In the genomic region with DNA sequence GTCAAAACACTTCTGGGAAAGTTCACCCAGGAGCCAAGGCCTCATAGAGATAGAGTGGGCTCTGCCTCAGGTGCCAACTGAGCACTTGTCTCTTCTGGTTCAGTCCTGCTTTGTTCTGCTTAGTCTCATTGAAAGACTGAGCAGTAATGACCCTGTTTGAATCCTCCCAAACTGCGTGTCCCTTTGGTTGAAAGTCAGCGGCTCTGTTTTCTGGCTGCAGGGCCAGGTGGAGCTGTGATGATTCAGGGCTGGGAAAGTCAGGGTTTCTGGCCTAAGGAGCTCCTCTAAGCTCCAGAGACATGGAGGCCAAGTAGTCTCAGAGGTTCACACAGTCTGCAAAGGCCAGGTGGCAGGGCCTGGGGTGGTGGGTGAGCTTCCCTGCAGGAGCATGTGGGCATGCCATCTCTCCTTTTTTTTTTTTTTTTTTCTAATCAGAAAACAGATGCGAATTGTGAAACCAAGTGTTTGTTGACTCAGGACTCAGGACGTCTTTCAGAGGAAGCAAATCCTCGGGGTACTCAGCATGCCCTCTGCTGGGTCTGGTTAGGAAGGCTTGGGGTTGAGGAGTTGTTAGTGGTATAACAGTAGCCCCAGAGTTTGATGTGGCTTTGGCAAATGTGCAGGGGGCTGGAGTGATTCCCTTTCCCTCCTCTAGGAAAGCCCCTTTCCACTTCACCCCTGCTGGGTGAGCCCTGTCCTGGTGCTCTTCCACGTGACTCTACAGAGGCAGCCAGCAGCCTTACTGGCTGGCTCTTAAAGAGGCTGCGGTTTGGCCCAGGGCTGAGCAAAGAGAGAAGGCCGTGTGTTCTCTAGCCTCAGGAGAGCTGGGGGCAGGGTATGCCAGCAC, we compare ENCODE assay signal across 1 cellular context.
A peak's percentile ranks its signal among the peaks of the same experiment; 100 is the strongest.
TF ChIP-seq lines count a peak whose summit lies in the region.

No MANE protein-coding gene starts in this region.

TF ChIP-seq in HepG2, 621 proteins besides CTCF, POLR2A, EP300 and RAD21 (continued from another document and continues in another):
- TF ChIP-seq, protein P1, sequence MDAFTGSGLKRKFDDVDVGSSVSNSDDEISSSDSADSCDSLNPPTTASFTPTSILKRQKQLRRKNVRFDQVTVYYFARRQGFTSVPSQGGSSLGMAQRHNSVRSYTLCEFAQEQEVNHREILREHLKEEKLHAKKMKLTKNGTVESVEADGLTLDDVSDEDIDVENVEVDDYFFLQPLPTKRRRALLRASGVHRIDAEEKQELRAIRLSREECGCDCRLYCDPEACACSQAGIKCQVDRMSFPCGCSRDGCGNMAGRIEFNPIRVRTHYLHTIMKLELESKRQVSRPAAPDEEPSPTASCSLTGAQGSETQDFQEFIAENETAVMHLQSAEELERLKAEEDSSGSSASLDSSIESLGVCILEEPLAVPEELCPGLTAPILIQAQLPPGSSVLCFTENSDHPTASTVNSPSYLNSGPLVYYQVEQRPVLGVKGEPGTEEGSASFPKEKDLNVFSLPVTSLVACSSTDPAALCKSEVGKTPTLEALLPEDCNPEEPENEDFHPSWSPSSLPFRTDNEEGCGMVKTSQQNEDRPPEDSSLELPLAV (CRISPR knock-in tag; conservative IDR thresholded peaks at IDR 0.05; ENCODE audit: low read depth), result no peak
- no peak for TF ChIP-seq ZNF3 (CRISPR knock-in tag; IDR thresholded peaks at IDR 0.05)
- TF ChIP-seq, protein P2, sequence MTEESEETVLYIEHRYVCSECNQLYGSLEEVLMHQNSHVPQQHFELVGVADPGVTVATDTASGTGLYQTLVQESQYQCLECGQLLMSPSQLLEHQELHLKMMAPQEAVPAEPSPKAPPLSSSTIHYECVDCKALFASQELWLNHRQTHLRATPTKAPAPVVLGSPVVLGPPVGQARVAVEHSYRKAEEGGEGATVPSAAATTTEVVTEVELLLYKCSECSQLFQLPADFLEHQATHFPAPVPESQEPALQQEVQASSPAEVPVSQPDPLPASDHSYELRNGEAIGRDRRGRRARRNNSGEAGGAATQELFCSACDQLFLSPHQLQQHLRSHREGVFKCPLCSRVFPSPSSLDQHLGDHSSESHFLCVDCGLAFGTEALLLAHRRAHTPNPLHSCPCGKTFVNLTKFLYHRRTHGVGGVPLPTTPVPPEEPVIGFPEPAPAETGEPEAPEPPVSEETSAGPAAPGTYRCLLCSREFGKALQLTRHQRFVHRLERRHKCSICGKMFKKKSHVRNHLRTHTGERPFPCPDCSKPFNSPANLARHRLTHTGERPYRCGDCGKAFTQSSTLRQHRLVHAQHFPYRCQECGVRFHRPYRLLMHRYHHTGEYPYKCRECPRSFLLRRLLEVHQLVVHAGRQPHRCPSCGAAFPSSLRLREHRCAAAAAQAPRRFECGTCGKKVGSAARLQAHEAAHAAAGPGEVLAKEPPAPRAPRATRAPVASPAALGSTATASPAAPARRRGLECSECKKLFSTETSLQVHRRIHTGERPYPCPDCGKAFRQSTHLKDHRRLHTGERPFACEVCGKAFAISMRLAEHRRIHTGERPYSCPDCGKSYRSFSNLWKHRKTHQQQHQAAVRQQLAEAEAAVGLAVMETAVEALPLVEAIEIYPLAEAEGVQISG (CRISPR knock-in tag; IDR thresholded peaks at IDR 0.05), result 0 out of 2 replicates have a peak, but pooled peaks have one; percentile 12
- TF ChIP-seq BRCA1 (CRISPR knock-in tag; IDR thresholded peaks at IDR 0.05), result no peak
- TF ChIP-seq SAP130 (CRISPR knock-in tag; IDR thresholded peaks at IDR 0.05; ENCODE audit: low read depth), result no peak; the same call in 1 of the 2 replicates
- no peak for TF ChIP-seq ZSCAN20 (CRISPR knock-in tag; IDR thresholded peaks at IDR 0.05; ENCODE audit: borderline replicate concordance)
- TF ChIP-seq, protein P3, sequence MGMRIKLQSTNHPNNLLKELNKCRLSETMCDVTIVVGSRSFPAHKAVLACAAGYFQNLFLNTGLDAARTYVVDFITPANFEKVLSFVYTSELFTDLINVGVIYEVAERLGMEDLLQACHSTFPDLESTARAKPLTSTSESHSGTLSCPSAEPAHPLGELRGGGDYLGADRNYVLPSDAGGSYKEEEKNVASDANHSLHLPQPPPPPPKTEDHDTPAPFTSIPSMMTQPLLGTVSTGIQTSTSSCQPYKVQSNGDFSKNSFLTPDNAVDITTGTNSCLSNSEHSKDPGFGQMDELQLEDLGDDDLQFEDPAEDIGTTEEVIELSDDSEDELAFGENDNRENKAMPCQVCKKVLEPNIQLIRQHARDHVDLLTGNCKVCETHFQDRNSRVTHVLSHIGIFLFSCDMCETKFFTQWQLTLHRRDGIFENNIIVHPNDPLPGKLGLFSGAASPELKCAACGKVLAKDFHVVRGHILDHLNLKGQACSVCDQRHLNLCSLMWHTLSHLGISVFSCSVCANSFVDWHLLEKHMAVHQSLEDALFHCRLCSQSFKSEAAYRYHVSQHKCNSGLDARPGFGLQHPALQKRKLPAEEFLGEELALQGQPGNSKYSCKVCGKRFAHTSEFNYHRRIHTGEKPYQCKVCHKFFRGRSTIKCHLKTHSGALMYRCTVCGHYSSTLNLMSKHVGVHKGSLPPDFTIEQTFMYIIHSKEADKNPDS (CRISPR knock-in tag; IDR thresholded peaks at IDR 0.05), result no peak
- TF ChIP-seq, protein P4, sequence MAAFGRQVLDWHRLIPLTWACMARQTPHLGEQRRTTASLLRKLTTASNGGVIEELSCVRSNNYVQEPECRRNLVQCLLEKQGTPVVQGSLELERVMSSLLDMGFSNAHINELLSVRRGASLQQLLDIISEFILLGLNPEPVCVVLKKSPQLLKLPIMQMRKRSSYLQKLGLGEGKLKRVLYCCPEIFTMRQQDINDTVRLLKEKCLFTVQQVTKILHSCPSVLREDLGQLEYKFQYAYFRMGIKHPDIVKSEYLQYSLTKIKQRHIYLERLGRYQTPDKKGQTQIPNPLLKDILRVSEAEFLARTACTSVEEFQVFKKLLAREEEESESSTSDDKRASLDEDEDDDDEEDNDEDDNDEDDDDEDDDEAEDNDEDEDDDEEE (CRISPR knock-in tag; IDR thresholded peaks at IDR 0.05), result no peak
- TF ChIP-seq ZNF251 (CRISPR knock-in tag; IDR thresholded peaks at IDR 0.05), result no peak
- TF ChIP-seq RXRB (CRISPR knock-in tag; IDR thresholded peaks at IDR 0.05; ENCODE audit: borderline replicate concordance), result no peak
- no peak for TF ChIP-seq ZNF260 (CRISPR knock-in tag; IDR thresholded peaks at IDR 0.05; ENCODE audit: borderline replicate concordance, low read depth)
- TF ChIP-seq CCDC6 (CRISPR knock-in tag; IDR thresholded peaks at IDR 0.05), result peak; percentile 44; the same call in 1 of the 2 replicates
- TF ChIP-seq MBNL3 (CRISPR knock-in tag; conservative IDR thresholded peaks at IDR 0.05), result no peak
- TF ChIP-seq ZNF616 (CRISPR knock-in tag; IDR thresholded peaks at IDR 0.05; ENCODE audit: low read depth), result no peak
- TF ChIP-seq MTF2 (CRISPR knock-in tag; IDR thresholded peaks at IDR 0.05; ENCODE audit: borderline replicate concordance), result no peak
- TF ChIP-seq ZNF20 (CRISPR knock-in tag; IDR thresholded peaks at IDR 0.05), result no peak
- TF ChIP-seq, protein P5, sequence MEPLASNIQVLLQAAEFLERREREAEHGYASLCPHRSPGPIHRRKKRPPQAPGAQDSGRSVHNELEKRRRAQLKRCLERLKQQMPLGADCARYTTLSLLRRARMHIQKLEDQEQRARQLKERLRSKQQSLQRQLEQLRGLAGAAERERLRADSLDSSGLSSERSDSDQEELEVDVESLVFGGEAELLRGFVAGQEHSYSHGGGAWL (CRISPR knock-in tag; IDR thresholded peaks at IDR 0.05), result no peak
- no peak for TF ChIP-seq ELF1 (CRISPR knock-in tag; IDR thresholded peaks at IDR 0.05)
- TF ChIP-seq TSC22D2 (CRISPR knock-in tag; IDR thresholded peaks at IDR 0.05; ENCODE audit: borderline replicate concordance), result no peak
- no peak for TF ChIP-seq TP53 (CRISPR knock-in tag; conservative IDR thresholded peaks at IDR 0.05)
- TF ChIP-seq ZKSCAN8 (CRISPR knock-in tag; IDR thresholded peaks at IDR 0.05; ENCODE audit: borderline replicate concordance), result no peak
- TF ChIP-seq, protein P6, sequence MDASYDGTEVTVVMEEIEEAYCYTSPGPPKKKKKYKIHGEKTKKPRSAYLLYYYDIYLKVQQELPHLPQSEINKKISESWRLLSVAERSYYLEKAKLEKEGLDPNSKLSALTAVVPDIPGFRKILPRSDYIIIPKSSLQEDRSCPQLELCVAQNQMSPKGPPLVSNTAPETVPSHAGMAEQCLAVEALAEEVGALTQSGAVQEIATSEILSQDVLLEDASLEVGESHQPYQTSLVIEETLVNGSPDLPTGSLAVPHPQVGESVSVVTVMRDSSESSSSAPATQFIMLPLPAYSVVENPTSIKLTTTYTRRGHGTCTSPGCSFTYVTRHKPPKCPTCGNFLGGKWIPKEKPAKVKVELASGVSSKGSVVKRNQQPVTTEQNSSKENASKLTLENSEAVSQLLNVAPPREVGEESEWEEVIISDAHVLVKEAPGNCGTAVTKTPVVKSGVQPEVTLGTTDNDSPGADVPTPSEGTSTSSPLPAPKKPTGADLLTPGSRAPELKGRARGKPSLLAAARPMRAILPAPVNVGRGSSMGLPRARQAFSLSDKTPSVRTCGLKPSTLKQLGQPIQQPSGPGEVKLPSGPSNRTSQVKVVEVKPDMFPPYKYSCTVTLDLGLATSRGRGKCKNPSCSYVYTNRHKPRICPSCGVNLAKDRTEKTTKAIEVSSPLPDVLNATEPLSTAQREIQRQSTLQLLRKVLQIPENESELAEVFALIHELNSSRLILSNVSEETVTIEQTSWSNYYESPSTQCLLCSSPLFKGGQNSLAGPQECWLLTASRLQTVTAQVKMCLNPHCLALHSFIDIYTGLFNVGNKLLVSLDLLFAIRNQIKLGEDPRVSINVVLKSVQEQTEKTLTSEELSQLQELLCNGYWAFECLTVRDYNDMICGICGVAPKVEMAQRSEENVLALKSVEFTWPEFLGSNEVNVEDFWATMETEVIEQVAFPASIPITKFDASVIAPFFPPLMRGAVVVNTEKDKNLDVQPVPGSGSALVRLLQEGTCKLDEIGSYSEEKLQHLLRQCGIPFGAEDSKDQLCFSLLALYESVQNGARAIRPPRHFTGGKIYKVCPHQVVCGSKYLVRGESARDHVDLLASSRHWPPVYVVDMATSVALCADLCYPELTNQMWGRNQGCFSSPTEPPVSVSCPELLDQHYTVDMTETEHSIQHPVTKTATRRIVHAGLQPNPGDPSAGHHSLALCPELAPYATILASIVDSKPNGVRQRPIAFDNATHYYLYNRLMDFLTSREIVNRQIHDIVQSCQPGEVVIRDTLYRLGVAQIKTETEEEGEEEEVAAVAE (CRISPR knock-in tag; IDR thresholded peaks at IDR 0.05; ENCODE audit: borderline replicate concordance), result no peak
- TF ChIP-seq HMG20B (CRISPR knock-in tag; conservative IDR thresholded peaks at IDR 0.05), result 0 out of 2 replicates have a peak, but pooled peaks have one; percentile 7
- TF ChIP-seq SMARCE1 (IDR thresholded peaks at IDR 0.05; ENCODE audit: borderline replicate concordance), result no peak
- TF ChIP-seq SOX6 (IDR thresholded peaks at IDR 0.05), result no peak
- 0 out of 2 replicates have a peak, but pooled peaks have one; percentile 34 for TF ChIP-seq SOX6 (CRISPR knock-in tag; IDR thresholded peaks at IDR 0.05)
- TF ChIP-seq, protein P7, sequence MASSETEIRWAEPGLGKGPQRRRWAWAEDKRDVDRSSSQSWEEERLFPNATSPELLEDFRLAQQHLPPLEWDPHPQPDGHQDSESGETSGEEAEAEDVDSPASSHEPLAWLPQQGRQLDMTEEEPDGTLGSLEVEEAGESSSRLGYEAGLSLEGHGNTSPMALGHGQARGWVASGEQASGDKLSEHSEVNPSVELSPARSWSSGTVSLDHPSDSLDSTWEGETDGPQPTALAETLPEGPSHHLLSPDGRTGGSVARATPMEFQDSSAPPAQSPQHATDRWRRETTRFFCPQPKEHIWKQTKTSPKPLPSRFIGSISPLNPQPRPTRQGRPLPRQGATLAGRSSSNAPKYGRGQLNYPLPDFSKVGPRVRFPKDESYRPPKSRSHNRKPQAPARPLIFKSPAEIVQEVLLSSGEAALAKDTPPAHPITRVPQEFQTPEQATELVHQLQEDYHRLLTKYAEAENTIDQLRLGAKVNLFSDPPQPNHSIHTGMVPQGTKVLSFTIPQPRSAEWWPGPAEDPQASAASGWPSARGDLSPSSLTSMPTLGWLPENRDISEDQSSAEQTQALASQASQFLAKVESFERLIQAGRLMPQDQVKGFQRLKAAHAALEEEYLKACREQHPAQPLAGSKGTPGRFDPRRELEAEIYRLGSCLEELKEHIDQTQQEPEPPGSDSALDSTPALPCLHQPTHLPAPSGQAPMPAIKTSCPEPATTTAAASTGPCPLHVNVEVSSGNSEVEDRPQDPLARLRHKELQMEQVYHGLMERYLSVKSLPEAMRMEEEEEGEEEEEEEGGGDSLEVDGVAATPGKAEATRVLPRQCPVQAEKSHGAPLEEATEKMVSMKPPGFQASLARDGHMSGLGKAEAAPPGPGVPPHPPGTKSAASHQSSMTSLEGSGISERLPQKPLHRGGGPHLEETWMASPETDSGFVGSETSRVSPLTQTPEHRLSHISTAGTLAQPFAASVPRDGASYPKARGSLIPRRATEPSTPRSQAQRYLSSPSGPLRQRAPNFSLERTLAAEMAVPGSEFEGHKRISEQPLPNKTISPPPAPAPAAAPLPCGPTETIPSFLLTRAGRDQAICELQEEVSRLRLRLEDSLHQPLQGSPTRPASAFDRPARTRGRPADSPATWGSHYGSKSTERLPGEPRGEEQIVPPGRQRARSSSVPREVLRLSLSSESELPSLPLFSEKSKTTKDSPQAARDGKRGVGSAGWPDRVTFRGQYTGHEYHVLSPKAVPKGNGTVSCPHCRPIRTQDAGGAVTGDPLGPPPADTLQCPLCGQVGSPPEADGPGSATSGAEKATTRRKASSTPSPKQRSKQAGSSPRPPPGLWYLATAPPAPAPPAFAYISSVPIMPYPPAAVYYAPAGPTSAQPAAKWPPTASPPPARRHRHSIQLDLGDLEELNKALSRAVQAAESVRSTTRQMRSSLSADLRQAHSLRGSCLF (CRISPR knock-in tag; IDR thresholded peaks at IDR 0.05; ENCODE audit: borderline replicate concordance), result no peak
- no peak; the same call in none of the 2 replicates for TF ChIP-seq ZNF772 (CRISPR knock-in tag; IDR thresholded peaks at IDR 0.05)
- TF ChIP-seq ELF3 (CRISPR knock-in tag; IDR thresholded peaks at IDR 0.05), result no peak
- TF ChIP-seq RORA (CRISPR knock-in tag; IDR thresholded peaks at IDR 0.05), result no peak
- TF ChIP-seq ZNF558 (CRISPR knock-in tag; IDR thresholded peaks at IDR 0.05; ENCODE audit: borderline replicate concordance), result no peak
- TF ChIP-seq, protein P8, sequence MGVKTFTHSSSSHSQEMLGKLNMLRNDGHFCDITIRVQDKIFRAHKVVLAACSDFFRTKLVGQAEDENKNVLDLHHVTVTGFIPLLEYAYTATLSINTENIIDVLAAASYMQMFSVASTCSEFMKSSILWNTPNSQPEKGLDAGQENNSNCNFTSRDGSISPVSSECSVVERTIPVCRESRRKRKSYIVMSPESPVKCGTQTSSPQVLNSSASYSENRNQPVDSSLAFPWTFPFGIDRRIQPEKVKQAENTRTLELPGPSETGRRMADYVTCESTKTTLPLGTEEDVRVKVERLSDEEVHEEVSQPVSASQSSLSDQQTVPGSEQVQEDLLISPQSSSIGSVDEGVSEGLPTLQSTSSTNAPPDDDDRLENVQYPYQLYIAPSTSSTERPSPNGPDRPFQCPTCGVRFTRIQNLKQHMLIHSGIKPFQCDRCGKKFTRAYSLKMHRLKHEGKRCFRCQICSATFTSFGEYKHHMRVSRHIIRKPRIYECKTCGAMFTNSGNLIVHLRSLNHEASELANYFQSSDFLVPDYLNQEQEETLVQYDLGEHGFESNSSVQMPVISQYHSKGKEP (CRISPR knock-in tag; IDR thresholded peaks at IDR 0.05), result no peak
- TF ChIP-seq HNF4A (CRISPR knock-in tag; IDR thresholded peaks at IDR 0.05), result 0 out of 2 replicates have a peak, but pooled peaks have one; percentile 2
- no peak for TF ChIP-seq XBP1 (CRISPR knock-in tag; IDR thresholded peaks at IDR 0.05)
- TF ChIP-seq, protein P9, sequence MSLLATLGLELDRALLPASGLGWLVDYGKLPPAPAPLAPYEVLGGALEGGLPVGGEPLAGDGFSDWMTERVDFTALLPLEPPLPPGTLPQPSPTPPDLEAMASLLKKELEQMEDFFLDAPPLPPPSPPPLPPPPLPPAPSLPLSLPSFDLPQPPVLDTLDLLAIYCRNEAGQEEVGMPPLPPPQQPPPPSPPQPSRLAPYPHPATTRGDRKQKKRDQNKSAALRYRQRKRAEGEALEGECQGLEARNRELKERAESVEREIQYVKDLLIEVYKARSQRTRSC (CRISPR knock-in tag; IDR thresholded peaks at IDR 0.05; ENCODE audit: low read depth), result no peak
- no peak for TF ChIP-seq RBFOX2 (IDR thresholded peaks at IDR 0.05; ENCODE audit: low read depth, low read length)
- TF ChIP-seq ZNF33A (CRISPR knock-in tag; IDR thresholded peaks at IDR 0.05; ENCODE audit: borderline replicate concordance), result no peak
